In the genomic region with DNA sequence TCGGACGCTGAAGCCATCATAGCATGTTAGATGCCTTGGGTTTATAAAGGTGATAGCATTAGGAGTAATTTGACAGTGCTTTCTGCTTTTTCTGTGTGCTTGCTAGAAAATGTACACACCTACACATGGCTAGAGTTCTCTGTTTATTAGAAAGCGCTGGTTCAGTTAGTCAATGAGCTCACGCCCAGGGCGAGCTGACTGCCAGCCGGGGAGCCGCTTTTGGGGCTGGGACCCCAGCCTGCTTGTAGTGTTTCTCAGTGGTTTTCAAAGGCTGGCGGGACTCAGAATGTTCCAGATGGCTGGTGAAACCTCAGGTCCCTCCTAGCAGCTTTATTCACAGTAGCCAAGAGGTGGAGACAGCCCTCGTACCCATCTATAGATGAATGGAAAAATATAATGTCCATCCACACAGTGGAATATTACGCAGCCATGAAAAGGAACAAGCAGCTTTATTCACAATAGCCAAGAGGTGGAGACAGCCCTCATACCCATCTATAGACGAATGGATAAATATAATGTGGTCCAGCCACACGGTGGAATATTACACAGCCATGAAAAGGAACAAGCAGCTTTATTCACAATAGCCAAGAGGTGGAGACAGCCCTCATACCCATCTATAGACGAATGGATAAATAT, we compare ENCODE assay signal across 8 cellular contexts. TPM values are rescaled to one million over a fixed set of nuclear protein-coding genes. Genes with fewer than 3 reads are reported as not detected.
A peak's percentile ranks its signal among the peaks of the same experiment; 100 is the strongest.
DNase-seq lines count a peak whose midpoint lies in the region; ATAC-seq and TF ChIP-seq lines count a peak whose summit lies in the region.
"Not testable (repeated sequence)": the region's sequence is repeated elsewhere in the genome, so short reads cannot be mapped to it uniquely, and the experiment has no call there.

No MANE protein-coding gene starts in this region.

- peak overlapping the region; percentile 91 for H3K4me3 Mint-ChIP-seq in activated CD4-positive, alpha-beta T cell treated with anti-CD3 and anti-CD28 coated beads, Interleukin-2, amount 10 ng/mL, durations not matched to agents 24 days and 14 days
- H3K4me3 Mint-ChIP-seq in immature natural killer cell = peak overlapping the region; percentile 82 to 95 (median 85)

- peaks cover 39% of the 10 kb centered on the region for H3K36me3 Mint-ChIP-seq in activated CD4-positive, alpha-beta T cell treated with anti-CD3 and anti-CD28 coated beads, Interleukin-2, amount 10 ng/mL, durations not matched to agents 24 days and 14 days (ENCODE audit: low read depth)
- H3K36me3 Mint-ChIP-seq in immature natural killer cell = not testable (repeated sequence)

- POLR2A ChIA-PET in GM10248 (lab: Yijun Ruan, JAX) = not testable (repeated sequence)

- H3K4me3 ChIP-seq in ovary (peak overlapping the region; percentile 26), upper lobe of right lung (peak overlapping the region; percentile 54)

- peak overlapping the region; percentile 73 for H3K27ac Mint-ChIP-seq in activated CD4-positive, alpha-beta T cell treated with anti-CD3 and anti-CD28 coated beads, Interleukin-2, amount 10 ng/mL, durations not matched to agents 24 days and 14 days
- H3K27ac Mint-ChIP-seq in immature natural killer cell = peak overlapping the region in 5 of 6 donors; percentile 13 to 78 (median 56)

- intact Hi-C loops in activated CD4-positive, alpha-beta T cell treated with anti-CD3 and anti-CD28 coated beads, Interleukin-2, amount 10 ng/mL, durations not matched to agents 24 days and 14 days (cut with micrococcal nuclease); ovary (cut with DNase I); upper lobe of right lung (cut with DNase I): not testable (repeated sequence)

- TF ChIP-seq CTCF in GM10248 (IDR thresholded peaks at IDR 0.05; ENCODE audit: control extremely low read depth, extremely low read depth, low read depth, missing control alignments); ovary (IDR thresholded peaks at IDR 0.05); upper lobe of right lung (IDR thresholded peaks at IDR 0.05): not testable (repeated sequence)

- H3K36me3 ChIP-seq in ovary, upper lobe of right lung: not testable (repeated sequence)

- not testable (repeated sequence) for H3K4me1 ChIP-seq in ovary (ENCODE audit: insufficient read depth); upper lobe of right lung

- H3K27me3 Mint-ChIP-seq in activated CD4-positive, alpha-beta T cell treated with anti-CD3 and anti-CD28 coated beads, Interleukin-2, amount 10 ng/mL, durations not matched to agents 24 days and 14 days = not testable (repeated sequence)
- H3K27me3 Mint-ChIP-seq in immature natural killer cell (ENCODE audit: low read depth in 3 of 3) = peaks cover 3 to 16% (median 12%) of the 10 kb centered on the region in 3 donors

- not testable (repeated sequence) for TF ChIP-seq EP300 in ovary (IDR thresholded peaks at IDR 0.05)

- 55 to 70% (median 62%) methylated on average over 13 of the region's 13 CpGs for WGBS in ovary, 3 donors

- not testable (repeated sequence) for H3K9me3 Mint-ChIP-seq in activated CD4-positive, alpha-beta T cell treated with anti-CD3 and anti-CD28 coated beads, Interleukin-2, amount 10 ng/mL, durations not matched to agents 24 days and 14 days; immature natural killer cell

- ATAC-seq in GM21526 (IDR thresholded peaks at IDR 0.05; ENCODE audit: low FRiP score, unreplicated experiment) (peak; percentile 36), HG03460 (IDR thresholded peaks at IDR 0.05; ENCODE audit: unreplicated experiment) (peak; percentile 27)
- ATAC-seq in upper lobe of right lung = not testable (repeated sequence)

- H3K4me1 Mint-ChIP-seq in activated CD4-positive, alpha-beta T cell treated with anti-CD3 and anti-CD28 coated beads, Interleukin-2, amount 10 ng/mL, durations not matched to agents 24 days and 14 days = peaks cover 21% of the 10 kb centered on the region
- H3K4me1 Mint-ChIP-seq in immature natural killer cell = peaks cover 21 to 23% of the 10 kb centered on the region in 2 donors

- peak; percentile 24 for DNase-seq in GM10248 (ENCODE audit: extremely low spot score)
- DNase-seq in activated CD4-positive, alpha-beta T cell treated with anti-CD3 and anti-CD28 coated beads, Interleukin-2, amount 10 ng/mL, durations not matched to agents 24 days and 14 days = peak; percentile 68
- not testable (repeated sequence) for DNase-seq in caudate nucleus (lab: John Stamatoyannopoulos, UW); immature natural killer cell; ovary; upper lobe of right lung

- H3K9me3 ChIP-seq in ovary, upper lobe of right lung: not testable (repeated sequence)

- TF ChIP-seq POLR2A in ovary (IDR thresholded peaks at IDR 0.05) = not testable (repeated sequence)

- H3K27me3 ChIP-seq in ovary, upper lobe of right lung: not testable (repeated sequence)

- CTCF ChIA-PET in GM10248 (lab: Yijun Ruan, JAX) = not testable (repeated sequence)

- H3K27ac ChIP-seq in caudate nucleus (ENCODE audit: low read depth, low read length) (peak overlapping the region; percentile 5), upper lobe of right lung (peak overlapping the region; percentile 49)
- H3K27ac ChIP-seq in ovary = not testable (repeated sequence)

RNA-seq across cellular contexts. Expression of gene IL3RA, which starts 0.7 kb away (rescaled TPM):
- 3.1 and 3.4 TPM in 2 replicates for total RNA-seq in activated CD4-positive, alpha-beta T cell treated with anti-CD3 and anti-CD28 coated beads, Interleukin-2, amount 10 ng/mL, durations not matched to agents 24 days and 14 days
- 1 to 10 TPM in 2 of 3 donors, under 1 TPM in 1; 0.79 to 5.0 (median 1.5) TPM for polyA plus RNA-seq in immature natural killer cell
- 1 to 10 TPM in 6 of 7 donors, under 1 TPM in 1; 0.12 to 4.1 (median 1.8) TPM for total RNA-seq in ovary
- polyA plus RNA-seq in ovary = 1 to 10 TPM; 4.7 to 5.1 TPM
- total RNA-seq in upper lobe of right lung = 43.0 TPM

RNA-seq across cellular contexts. Expression of gene SLC25A6, which starts 54.7 kb away (rescaled TPM):
- total RNA-seq in activated CD4-positive, alpha-beta T cell treated with anti-CD3 and anti-CD28 coated beads, Interleukin-2, amount 10 ng/mL, durations not matched to agents 24 days and 14 days = 302 and 306 TPM in 2 replicates
- polyA plus RNA-seq in immature natural killer cell (100 to 1,000 TPM; 330 to 354 (median 347) TPM), ovary (100 to 1,000 TPM; 105 to 703 TPM)
- total RNA-seq in ovary (100 to 1,000 TPM; 473 to 630 (median 519) TPM), upper lobe of right lung (337 TPM)
